18 cellular contexts compared by ENCODE assay signal in genomic region chr3:151430821-151431484, GRCh38. TPM values are rescaled to one million over a fixed set of nuclear protein-coding genes. Genes with fewer than 3 reads are reported as not detected.
A peak's percentile ranks its signal among the peaks of the same experiment; 100 is the strongest.
DNase-seq lines count a peak whose midpoint lies in the region; ATAC-seq, FAIRE-seq and TF ChIP-seq lines count a peak whose summit lies in the region.
"Had no signal": no experiment of that assay in that cellular context is flagged by ENCODE, and none has a peak within 500 bp of the region (broad histone marks: within the 10 kb centered on the region; RNA-seq: fewer than 3 reads in every experiment).

No MANE protein-coding gene starts in this region.

- no peak overlapping the region for H3K27ac ChIP-seq in esophagus muscularis mucosa (replicated peaks in 1 of 4)
- H3K27ac ChIP-seq: pancreas had no signal

- no peak for TF ChIP-seq EP300 in esophagus muscularis mucosa (IDR thresholded peaks at IDR 0.05)

- H3K4me1 ChIP-seq in esophagus muscularis mucosa = peaks cover 0 to 11% (median 0%) of the 10 kb centered on the region in 4 donors
- H3K4me1 ChIP-seq: pancreas had no signal

- H3K4me3 Mint-ChIP-seq in neural crest cell = peak overlapping the region; percentile 14
- H3K4me3 Mint-ChIP-seq: activated CD4-positive, alpha-beta memory T cell treated with anti-CD3 and anti-CD28 coated beads for 36 hours; central memory CD8-positive, alpha-beta T cell had no signal

- TF ChIP-seq POLR2A in GM12892 (IDR thresholded peaks at IDR 0.05; ENCODE audit: low read depth, low read length) (no peak), esophagus muscularis mucosa (IDR thresholded peaks at IDR 0.05; ENCODE audit: low read depth) (no peak)

- H3K9me3 ChIP-seq in esophagus muscularis mucosa = no peaks in the 10 kb centered on the region
- H3K9me3 ChIP-seq: pancreas had no signal

- ATAC-seq in HG03520 (IDR thresholded peaks at IDR 0.05; ENCODE audit: unreplicated experiment) (peak; percentile 40), GM21515 (IDR thresholded peaks at IDR 0.05; ENCODE audit: unreplicated experiment) (no peak), GM21576 (IDR thresholded peaks at IDR 0.05; ENCODE audit: unreplicated experiment) (no peak)
- ATAC-seq: left ventricle myocardium superior, pancreas had no signal

- H3K4me1 Mint-ChIP-seq in neural crest cell = peaks cover 6% of the 10 kb centered on the region
- H3K4me1 Mint-ChIP-seq: central memory CD8-positive, alpha-beta T cell had no signal

- peaks cover 4% of the 10 kb centered on the region for H3K36me3 Mint-ChIP-seq in neural crest cell (ENCODE audit: low read depth)

- H3K27ac Mint-ChIP-seq in neural crest cell (ENCODE audit: unreplicated experiment) = peak overlapping the region; percentile 37
- H3K27ac Mint-ChIP-seq: activated CD4-positive, alpha-beta memory T cell treated with anti-CD3 and anti-CD28 coated beads for 36 hours had no signal

- 87% methylated on average over 5 of the region's 5 CpGs for WGBS in esophagus muscularis mucosa

- no peak for DNase-seq in GM12892 (ENCODE audit: insufficient read length)
- peak; percentile 26 for DNase-seq in esophagus muscularis mucosa (ENCODE audit: extremely low spot score)
- no peak for DNase-seq in neural crest cell (ENCODE audit: low read depth, low spot score)
- no peak for DNase-seq in stimulated activated CD4-positive, alpha-beta T cell treated with anti-CD3 and anti-CD28 coated beads, Interleukin-4, amount 100 ng/mL, for 4 hours
- no peak for DNase-seq in NCI-H187 (lab: John Stamatoyannopoulos, UW)
- DNase-seq: activated CD4-positive, alpha-beta memory T cell treated with anti-CD3 and anti-CD28 coated beads for 36 hours; activated T-cell treated with anti-CD3 and anti-CD28 coated beads, Interleukin-2, amount 50 U/mL, for 48 hours; effector CD8-positive, alpha-beta T cell; H7; left ventricle myocardium superior; NCI-H1694 treated with DMSO at 0.1 percent for 48 hours; pancreas; stimulated activated CD4-positive, alpha-beta T cell treated with anti-CD3 and anti-CD28 coated beads, Interleukin-4, amount 100 ng/mL, for 1 hour had no signal

- intact Hi-C loops in esophagus muscularis mucosa (cut with DNase I) = no loop called here

- TF ChIP-seq CTCF in esophagus muscularis mucosa (IDR thresholded peaks at IDR 0.05) (no peak), neural crest cell (conservative IDR thresholded peaks at IDR 0.05) (no peak)

- H3K9me3 Mint-ChIP-seq in neural crest cell = no peaks in the 10 kb centered on the region
- H3K9me3 Mint-ChIP-seq: activated CD4-positive, alpha-beta memory T cell treated with anti-CD3 and anti-CD28 coated beads for 36 hours; central memory CD8-positive, alpha-beta T cell had no signal

- H3K4me3 ChIP-seq in esophagus muscularis mucosa = no peak overlapping the region
- H3K4me3 ChIP-seq: pancreas had no signal

- FAIRE-seq in GM12892 (lab: Jason Lieb, UNC) = peak; percentile 84
- FAIRE-seq: frontal cortex, pancreas had no signal

- H3K36me3 ChIP-seq in esophagus muscularis mucosa = no peaks in the 10 kb centered on the region
- H3K36me3 ChIP-seq: pancreas had no signal

- no peaks in the 10 kb centered on the region for H3K27me3 ChIP-seq in esophagus muscularis mucosa
- H3K27me3 ChIP-seq: pancreas had no signal

- no peaks in the 10 kb centered on the region for H3K27me3 Mint-ChIP-seq in neural crest cell (ENCODE audit: low read depth)

RNA-seq across cellular contexts. Expression of gene IGSF10, which starts 29.9 kb away (rescaled TPM):
- polyA plus RNA-seq in GM12892 (2012; ENCODE audit: missing spikeins) = 0.72 TPM
- total RNA-seq in esophagus muscularis mucosa (1 to 10 TPM in 3 of 4 donors, under 1 TPM in 1; 0.83 to 4.0 (median 2.8) TPM), neural crest cell (not detected in 2 replicates)
- total RNA-seq: activated CD4-positive, alpha-beta memory T cell treated with anti-CD3 and anti-CD28 coated beads for 36 hours had no signal

RNA-seq across cellular contexts. Expression of gene P2RY12, which starts 46.4 kb away (rescaled TPM):
- 0.15 TPM for polyA plus RNA-seq in GM12892 (2012; ENCODE audit: missing spikeins)
- total RNA-seq in esophagus muscularis mucosa (1 to 10 TPM; 1.5 to 4.6 (median 2.8) TPM), neural crest cell (not detected in 2 replicates)
- total RNA-seq: activated CD4-positive, alpha-beta memory T cell treated with anti-CD3 and anti-CD28 coated beads for 36 hours had no signal
